9 cellular contexts compared by ENCODE assay signal in genomic region chrX:153410888-153411254, GRCh38. TPM values are rescaled to one million over a fixed set of nuclear protein-coding genes. Genes with fewer than 3 reads are reported as not detected.
DNase-seq lines count a peak whose midpoint lies in the region; ATAC-seq and TF ChIP-seq lines count a peak whose summit lies in the region.
"Had no signal": no experiment of that assay in that cellular context is flagged by ENCODE, and none has a peak within 500 bp of the region (broad histone marks: within the 10 kb centered on the region; RNA-seq: fewer than 3 reads in every experiment).

No MANE protein-coding gene starts in this region.

- no peak for ATAC-seq in HG02840 (IDR thresholded peaks at IDR 0.05; ENCODE audit: low FRiP score, unreplicated experiment)

- no peaks in the 10 kb centered on the region for H3K9me3 ChIP-seq in ES-I3 (ENCODE audit: control insufficient read depth, insufficient read depth, low read length)
- H3K9me3 ChIP-seq in Peyer's patch = no peaks in the 10 kb centered on the region

- POLR2A ChIA-PET in HEK293T (lab: Yijun Ruan, JAX) = no interaction called here

- H3K36me3 ChIP-seq in ES-I3 (ENCODE audit: insufficient read depth, low read length) = no peaks in the 10 kb centered on the region
- no peaks in the 10 kb centered on the region for H3K36me3 ChIP-seq in Peyer's patch
- no peaks in the 10 kb centered on the region for H3K36me3 ChIP-seq in rectal smooth muscle tissue (ENCODE audit: control insufficient read depth, insufficient read depth, low read length)

- TF ChIP-seq CTCF in Peyer's patch (IDR thresholded peaks at IDR 0.05) (no peak), fibroblast of pulmonary artery (IDR thresholded peaks at IDR 0.05; ENCODE audit: low read length, missing control alignments) (no peak), GM13977 (IDR thresholded peaks at IDR 0.05; ENCODE audit: extremely low read depth, insufficient read depth, missing control alignments) (no peak)

- DNase-seq in Peyer's patch (no peak), fibroblast of pulmonary artery (ENCODE audit: low read depth) (no peak), GM13977 (ENCODE audit: low spot score) (no peak), NCI-H2081 (lab: John Stamatoyannopoulos, UW) (no peak), HEK293T (ENCODE audit: extremely low spot score) (no peak)

- in situ Hi-C loops in GM13977 (cut with MboI; ENCODE audit: low pct_unique_long_range_greater_than_20kb, low sequenced_read_pairs, unreplicated experiment) = no loop called here

- no peak overlapping the region for H3K27ac ChIP-seq in Peyer's patch
- no peak overlapping the region for H3K27ac ChIP-seq in rectal smooth muscle tissue (ENCODE audit: low read depth, low read length)

- no peak for TF ChIP-seq POLR2A in Peyer's patch (IDR thresholded peaks at IDR 0.05)

- H3K4me1 ChIP-seq in ES-I3 (ENCODE audit: insufficient read depth, low read length) = no peaks in the 10 kb centered on the region; the same call in 1 of the 2 replicates
- peaks cover 0 to 4% (median 0%) of the 10 kb centered on the region in 4 donors for H3K4me1 ChIP-seq in Peyer's patch
- peaks cover 3% of the 10 kb centered on the region for H3K4me1 ChIP-seq in rectal smooth muscle tissue (ENCODE audit: control insufficient read depth, insufficient read depth, low read length)

- H3K4me3 ChIP-seq in Peyer's patch (peak overlapping the region in 3 of 4 donors; percentile 52 to 55 (median 53)), fibroblast of pulmonary artery (replicated peaks; ENCODE audit: low read depth, low read length) (peak overlapping the region; percentile 30), rectal smooth muscle tissue (ENCODE audit: low read length) (peak overlapping the region; percentile 39)

- peak overlapping the region; percentile 10; the same call in 1 of the 2 replicates for H3K9ac ChIP-seq in ES-I3 (ENCODE audit: low read depth, low read length)
- no peak overlapping the region for H3K9ac ChIP-seq in rectal smooth muscle tissue (ENCODE audit: low read length)

- H3K27me3 ChIP-seq in Peyer's patch (no peaks in the 10 kb centered on the region), rectal smooth muscle tissue (ENCODE audit: control insufficient read depth, insufficient read depth, low read length) (peaks cover 6% of the 10 kb centered on the region)

- CTCF ChIA-PET in HEK293T (lab: Yijun Ruan, JAX) = no interaction called here

TF ChIP-seq in HEK293T, 16 proteins besides CTCF, POLR2A, EP300 and RAD21:
- no peak for TF ChIP-seq ARNT (IDR thresholded peaks at IDR 0.05)

RNA-seq across cellular contexts. Expression of gene ZFP92, which starts 0.4 kb away (rescaled TPM):
- total RNA-seq in Peyer's patch = 1 to 10 TPM in 1 of 4 donors, under 1 TPM in 3; 0.19 to 2.3 (median 0.81) TPM
- total RNA-seq: myocyte had no signal

RNA-seq across cellular contexts. Expression of gene PNMA6E, which starts 9.7 kb away (rescaled TPM):
- not detected for total RNA-seq in Peyer's patch
- total RNA-seq: myocyte had no signal

RNA-seq across cellular contexts. Expression of gene TREX2, which starts 35.0 kb away (rescaled TPM):
- 1 to 10 TPM in 3 of 4 donors, not detected in 1; 1.1 to 3.1 (median 3.0) TPM for total RNA-seq in Peyer's patch

RNA-seq across cellular contexts. Expression of gene HAUS7, which starts 59.5 kb away (rescaled TPM):
- 100 to 1,000 TPM in 1 of 4 donors, 10 to 100 TPM in 2, 1 to 10 TPM in 1; 8.2 to 156 (median 16.0) TPM for total RNA-seq in Peyer's patch
